ENCODE assay signal across 1 cellular context in the genomic region with DNA sequence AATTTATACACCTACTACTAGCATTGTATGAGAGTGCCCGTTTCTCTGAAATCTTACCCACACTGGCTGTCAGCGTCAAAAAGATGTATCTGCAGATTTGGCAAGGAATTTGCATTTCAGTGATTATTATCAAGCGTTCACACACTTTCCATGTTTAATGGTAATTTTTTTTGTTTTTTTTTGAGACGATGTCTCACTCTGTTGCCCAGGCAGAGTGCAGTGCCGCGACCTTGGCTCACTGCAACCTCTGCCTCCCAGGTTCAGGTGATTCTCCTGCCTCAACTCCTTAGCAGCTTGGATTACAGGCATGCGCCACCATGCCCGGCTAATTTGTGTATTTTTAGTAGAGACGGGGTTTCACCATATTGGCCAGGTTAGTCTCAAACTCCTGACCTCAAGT.
A peak's percentile ranks its signal among the peaks of the same experiment; 100 is the strongest.
TF ChIP-seq lines count a peak whose summit lies in the region.

No MANE protein-coding gene starts in this region.

TF ChIP-seq in WTC11, 78 proteins besides CTCF, POLR2A, EP300 and RAD21:
- TF ChIP-seq GRHL2 (CRISPR knock-in tag; IDR thresholded peaks at IDR 0.05; ENCODE audit: insufficient replicate concordance, severe bottlenecking) (no peak), ZNF121 (CRISPR knock-in tag; IDR thresholded peaks at IDR 0.05) (peak; percentile 53; the same call in 1 of the 2 replicates)
